In the genomic region with DNA sequence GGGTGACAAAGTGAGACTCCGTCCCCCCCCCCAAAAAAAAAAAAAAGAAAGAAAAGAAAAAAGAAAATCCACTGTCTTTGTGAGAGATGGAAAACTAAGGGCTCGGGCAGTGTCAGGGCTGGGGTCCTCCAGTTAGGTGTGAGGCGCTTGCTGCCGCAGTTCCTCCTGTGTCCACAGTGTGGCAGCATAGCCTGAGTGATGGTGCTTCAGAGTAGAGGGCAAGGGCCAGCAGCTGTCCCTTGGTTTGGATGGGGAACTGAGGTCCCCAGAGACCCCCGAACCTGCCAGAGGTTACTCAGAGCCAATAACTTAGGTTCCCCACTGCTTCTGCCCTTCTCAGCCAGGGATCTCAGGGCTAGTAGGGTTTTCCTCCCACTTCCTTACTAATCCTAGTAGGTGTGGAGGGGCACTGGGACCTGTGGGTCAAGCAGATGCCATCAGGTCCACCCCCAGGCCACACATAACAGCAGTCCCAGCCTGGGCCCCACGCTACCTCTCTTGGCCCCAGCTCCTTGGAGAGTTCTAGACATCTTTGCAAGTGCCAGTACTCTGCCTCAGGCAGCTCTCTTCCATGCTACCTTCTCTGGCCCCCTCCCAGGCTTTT, we compare ENCODE assay signal across 8 cellular contexts. TPM values are rescaled to one million over a fixed set of nuclear protein-coding genes. Genes with fewer than 3 reads are reported as not detected.
A peak's percentile ranks its signal among the peaks of the same experiment; 100 is the strongest.
DNase-seq lines count a peak whose midpoint lies in the region; ATAC-seq and TF ChIP-seq lines count a peak whose summit lies in the region.

No MANE protein-coding gene starts in this region.

- peak; percentile 95 for TF ChIP-seq RAD21 in Ishikawa (IDR thresholded peaks at IDR 0.05; ENCODE audit: low read depth)

- H3K27ac ChIP-seq in cardiac muscle cell (no peak overlapping the region), prostate gland (no peak overlapping the region)

- H3K27me3 ChIP-seq in cardiac muscle cell, result no peaks in the 10 kb centered on the region
- no peaks in the 10 kb centered on the region for H3K27me3 ChIP-seq in prostate gland (replicated peaks; ENCODE audit: insufficient read depth)

- TF ChIP-seq CTCF in cardiac muscle cell (IDR thresholded peaks at IDR 0.05; ENCODE audit: low read depth, low read length), result peak; percentile 96
- peak; percentile 50 to 81 (median 70) for TF ChIP-seq CTCF in prostate gland (IDR thresholded peaks at IDR 0.05)

- no peak overlapping the region for H3K4me3 ChIP-seq in cardiac muscle cell
- H3K4me3 ChIP-seq in prostate gland, result no peak overlapping the region

- H3K36me3 ChIP-seq in cardiac muscle cell, result no peaks in the 10 kb centered on the region
- no peaks in the 10 kb centered on the region for H3K36me3 ChIP-seq in prostate gland

- peak overlapping the region; percentile 20 to 73 for H3K27ac Mint-ChIP-seq in activated naive CD4-positive, alpha-beta T cell treated with anti-CD3 and anti-CD28 coated beads, Interleukin-2, amount 50 U/mL, for 72 hours

- TF ChIP-seq POLR2A in prostate gland (IDR thresholded peaks at IDR 0.05), result no peak

- peak; percentile 86 to 90 for ATAC-seq in activated naive CD4-positive, alpha-beta T cell treated with anti-CD3 and anti-CD28 coated beads, Interleukin-2, amount 50 U/mL, for 72 hours
- ATAC-seq in GM18909 (IDR thresholded peaks at IDR 0.05; ENCODE audit: poor library complexity, unreplicated experiment) (no peak), GM19397 (IDR thresholded peaks at IDR 0.05; ENCODE audit: unreplicated experiment) (no peak)

- intact Hi-C loops in prostate gland (cut with DNase I), result no loop called here

- DNase-seq in DMS79 treated with DMSO at 0.1 percent for 48 hours (lab: John Stamatoyannopoulos, UW) (peak; percentile 7), SKM-1 (lab: John Stamatoyannopoulos, UW; ENCODE audit: unreplicated experiment) (peak; percentile 40), cardiac muscle cell (ENCODE audit: low read depth in 1 of 2, low spot score in 1 of 2) (peak; percentile 69 to 78), prostate gland (ENCODE audit: low spot score) (peak; percentile 58)
- peak; percentile 77 to 85 for DNase-seq in activated naive CD4-positive, alpha-beta T cell treated with anti-CD3 and anti-CD28 coated beads, Interleukin-2, amount 50 U/mL, for 72 hours (ENCODE audit: low spot score in 2 of 2)

- WGBS in prostate gland, result 22% methylated on average over 6 of the region's 6 CpGs

- no peak for TF ChIP-seq EP300 in Ishikawa (IDR thresholded peaks at IDR 0.05; ENCODE audit: borderline replicate concordance)

- H3K4me1 ChIP-seq in cardiac muscle cell (ENCODE audit: low read depth), result no peaks in the 10 kb centered on the region
- no peaks in the 10 kb centered on the region for H3K4me1 ChIP-seq in prostate gland (replicated peaks)

- H3K9me3 Mint-ChIP-seq in activated naive CD4-positive, alpha-beta T cell treated with anti-CD3 and anti-CD28 coated beads, Interleukin-2, amount 50 U/mL, for 72 hours, result no peaks in the 10 kb centered on the region

- H3K36me3 Mint-ChIP-seq in activated naive CD4-positive, alpha-beta T cell treated with anti-CD3 and anti-CD28 coated beads, Interleukin-2, amount 50 U/mL, for 72 hours, result no peaks in the 10 kb centered on the region

- no peaks in the 10 kb centered on the region for H3K9me3 ChIP-seq in cardiac muscle cell (ENCODE audit: low read depth)
- H3K9me3 ChIP-seq in prostate gland, result no peaks in the 10 kb centered on the region

TF ChIP-seq in Ishikawa, 13 proteins besides CTCF, POLR2A, EP300 and RAD21:
- TF ChIP-seq NFIC (IDR thresholded peaks at IDR 0.05) (no peak), YY1 (IDR thresholded peaks at IDR 0.05; ENCODE audit: low read depth) (no peak), TEAD4 (IDR thresholded peaks at IDR 0.05) (no peak), EGR1 (IDR thresholded peaks at IDR 0.05) (no peak), CREB1 (IDR thresholded peaks at IDR 0.05; ENCODE audit: low read depth) (no peak), TCF12 (IDR thresholded peaks at IDR 0.05; ENCODE audit: low read depth) (no peak), CEBPB (IDR thresholded peaks at IDR 0.05) (no peak), FOXM1 (IDR thresholded peaks at IDR 0.05; ENCODE audit: borderline replicate concordance, low read depth) (no peak), TAF1 (IDR thresholded peaks at IDR 0.05; ENCODE audit: low read depth) (no peak), ZBTB7A (IDR thresholded peaks at IDR 0.05; ENCODE audit: low read depth) (no peak)
- TF ChIP-seq, protein P1, sequence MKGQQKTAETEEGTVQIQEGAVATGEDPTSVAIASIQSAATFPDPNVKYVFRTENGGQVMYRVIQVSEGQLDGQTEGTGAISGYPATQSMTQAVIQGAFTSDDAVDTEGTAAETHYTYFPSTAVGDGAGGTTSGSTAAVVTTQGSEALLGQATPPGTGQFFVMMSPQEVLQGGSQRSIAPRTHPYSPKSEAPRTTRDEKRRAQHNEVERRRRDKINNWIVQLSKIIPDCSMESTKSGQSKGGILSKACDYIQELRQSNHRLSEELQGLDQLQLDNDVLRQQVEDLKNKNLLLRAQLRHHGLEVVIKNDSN (IDR thresholded peaks at IDR 0.05), result no peak
- TF ChIP-seq, protein P2, sequence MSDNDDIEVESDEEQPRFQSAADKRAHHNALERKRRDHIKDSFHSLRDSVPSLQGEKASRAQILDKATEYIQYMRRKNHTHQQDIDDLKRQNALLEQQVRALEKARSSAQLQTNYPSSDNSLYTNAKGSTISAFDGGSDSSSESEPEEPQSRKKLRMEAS (IDR thresholded peaks at IDR 0.05), result no peak
- TF ChIP-seq, protein P3, sequence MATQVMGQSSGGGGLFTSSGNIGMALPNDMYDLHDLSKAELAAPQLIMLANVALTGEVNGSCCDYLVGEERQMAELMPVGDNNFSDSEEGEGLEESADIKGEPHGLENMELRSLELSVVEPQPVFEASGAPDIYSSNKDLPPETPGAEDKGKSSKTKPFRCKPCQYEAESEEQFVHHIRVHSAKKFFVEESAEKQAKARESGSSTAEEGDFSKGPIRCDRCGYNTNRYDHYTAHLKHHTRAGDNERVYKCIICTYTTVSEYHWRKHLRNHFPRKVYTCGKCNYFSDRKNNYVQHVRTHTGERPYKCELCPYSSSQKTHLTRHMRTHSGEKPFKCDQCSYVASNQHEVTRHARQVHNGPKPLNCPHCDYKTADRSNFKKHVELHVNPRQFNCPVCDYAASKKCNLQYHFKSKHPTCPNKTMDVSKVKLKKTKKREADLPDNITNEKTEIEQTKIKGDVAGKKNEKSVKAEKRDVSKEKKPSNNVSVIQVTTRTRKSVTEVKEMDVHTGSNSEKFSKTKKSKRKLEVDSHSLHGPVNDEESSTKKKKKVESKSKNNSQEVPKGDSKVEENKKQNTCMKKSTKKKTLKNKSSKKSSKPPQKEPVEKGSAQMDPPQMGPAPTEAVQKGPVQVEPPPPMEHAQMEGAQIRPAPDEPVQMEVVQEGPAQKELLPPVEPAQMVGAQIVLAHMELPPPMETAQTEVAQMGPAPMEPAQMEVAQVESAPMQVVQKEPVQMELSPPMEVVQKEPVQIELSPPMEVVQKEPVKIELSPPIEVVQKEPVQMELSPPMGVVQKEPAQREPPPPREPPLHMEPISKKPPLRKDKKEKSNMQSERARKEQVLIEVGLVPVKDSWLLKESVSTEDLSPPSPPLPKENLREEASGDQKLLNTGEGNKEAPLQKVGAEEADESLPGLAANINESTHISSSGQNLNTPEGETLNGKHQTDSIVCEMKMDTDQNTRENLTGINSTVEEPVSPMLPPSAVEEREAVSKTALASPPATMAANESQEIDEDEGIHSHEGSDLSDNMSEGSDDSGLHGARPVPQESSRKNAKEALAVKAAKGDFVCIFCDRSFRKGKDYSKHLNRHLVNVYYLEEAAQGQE (IDR thresholded peaks at IDR 0.05; ENCODE audit: low read depth), result no peak

RNA-seq across cellular contexts. Expression of a gene that starts 7.9 kb away (rescaled TPM):
- total RNA-seq in activated naive CD4-positive, alpha-beta T cell treated with anti-CD3 and anti-CD28 coated beads, Interleukin-2, amount 50 U/mL, for 72 hours, result 10 to 100 TPM; 14.5 to 15.0 TPM
- total RNA-seq in cardiac muscle cell (81.5 and 83.8 TPM in 2 replicates), prostate gland (10 to 100 TPM; 17.7 to 33.5 TPM)
- 5.9 and 7.3 TPM in 2 replicates for polyA plus RNA-seq in cardiac muscle cell

RNA-seq across cellular contexts. Expression of a gene that starts 33.9 kb away (rescaled TPM):
- 100 to 1,000 TPM in 1 of 2 donors, 10 to 100 TPM in 1; 79.5 to 176 TPM for total RNA-seq in activated naive CD4-positive, alpha-beta T cell treated with anti-CD3 and anti-CD28 coated beads, Interleukin-2, amount 50 U/mL, for 72 hours
- total RNA-seq in cardiac muscle cell, result 247 and 279 TPM in 2 replicates
- 257 and 321 TPM in 2 replicates for polyA plus RNA-seq in cardiac muscle cell
- total RNA-seq in prostate gland, result 100 to 1,000 TPM; 132 to 230 TPM

RNA-seq across cellular contexts. Expression of a gene that starts 41.0 kb away (rescaled TPM):
- total RNA-seq in activated naive CD4-positive, alpha-beta T cell treated with anti-CD3 and anti-CD28 coated beads, Interleukin-2, amount 50 U/mL, for 72 hours, result 100 to 1,000 TPM; 267 to 273 TPM
- total RNA-seq in cardiac muscle cell, result 227 and 303 TPM in 2 replicates
- polyA plus RNA-seq in cardiac muscle cell, result 210 and 232 TPM in 2 replicates
- total RNA-seq in prostate gland, result 100 to 1,000 TPM; 280 to 347 TPM

RNA-seq across cellular contexts. Expression of a gene that starts 42.9 kb away (rescaled TPM):
- total RNA-seq in activated naive CD4-positive, alpha-beta T cell treated with anti-CD3 and anti-CD28 coated beads, Interleukin-2, amount 50 U/mL, for 72 hours, result 10 to 100 TPM in 1 of 2 donors, 1 to 10 TPM in 1; 7.4 to 15.5 TPM
- total RNA-seq in cardiac muscle cell (95.7 and 101 TPM in 2 replicates), prostate gland (10 to 100 TPM; 22.3 to 28.7 TPM)
- 36.9 and 37.3 TPM in 2 replicates for polyA plus RNA-seq in cardiac muscle cell

Comparison
In these comparisons a context has a peak if more than half of its experiments do, and no peak if none do; other contexts are left out.
1. DNase-seq: peak in every context shown above with its lines; median percentile 81 in activated naive CD4-positive, alpha-beta T cell treated with anti-CD3 and anti-CD28 coated beads, Interleukin-2, amount 50 U/mL, for 72 hours; 74 in cardiac muscle cell; 58 in prostate gland; 40 in SKM-1; 7 in DMS79 treated with DMSO at 0.1 percent for 48 hours.
2. ATAC-seq: peak in activated naive CD4-positive, alpha-beta T cell treated with anti-CD3 and anti-CD28 coated beads, Interleukin-2, amount 50 U/mL, for 72 hours (2 of 2); none in GM18909 (single experiment) and GM19397 (single experiment).